18 cellular contexts compared by ENCODE assay signal in the genomic region with DNA sequence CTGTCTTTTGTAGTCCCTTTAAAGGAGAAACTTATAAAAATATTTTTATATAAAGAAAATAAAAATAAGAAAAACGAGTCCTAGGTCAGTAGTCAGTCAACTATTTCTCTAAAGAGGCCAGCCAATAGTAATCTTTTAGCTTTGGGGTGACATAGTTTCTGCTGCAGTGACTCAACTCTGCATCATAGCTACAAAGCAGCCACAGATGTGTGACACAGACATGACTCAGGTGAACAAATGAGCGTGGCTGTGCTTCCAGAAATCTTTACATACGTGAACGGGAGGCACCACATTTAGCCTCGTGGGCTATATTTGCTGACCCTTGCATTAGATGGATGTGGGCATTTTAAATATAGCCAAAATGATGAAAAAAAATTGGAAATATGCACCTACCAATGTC.
A peak's percentile ranks its signal among the peaks of the same experiment; 100 is the strongest.
DNase-seq lines count a peak whose midpoint lies in the region; ATAC-seq and TF ChIP-seq lines count a peak whose summit lies in the region.
"Had no signal": no experiment of that assay in that cellular context is flagged by ENCODE, and none has a peak within 500 bp of the region (broad histone marks: within the 10 kb centered on the region; RNA-seq: fewer than 3 reads in every experiment).

No MANE protein-coding gene starts in this region.

- BruUV-seq in HCT116 (replicated peaks; lab: Mats Ljungman, UMichigan) = no TSS peak

- no peak for TF ChIP-seq POLR2A in HCT116 (IDR thresholded peaks at IDR 0.05; ENCODE audit: borderline replicate concordance, extremely low read depth, insufficient read depth, insufficient read length)

- H3K4me1 ChIP-seq in HCT116 (ENCODE audit: control insufficient read depth in 1 of 2, insufficient read depth in 2 of 2, low read length in 2 of 2) = peaks cover 0 to 10% of the 10 kb centered on the region in 2 experiments; a peak in 3 of 4 replicates
- no peaks in the 10 kb centered on the region for H3K4me1 ChIP-seq in fibroblast of lung (ENCODE audit: control insufficient read depth, extremely low read depth, insufficient read depth, low read length)
- H3K4me1 ChIP-seq: adrenal gland; BLaER1 treated with 17β-estradiol and CSF1 and Interleukin-3, amounts not matched to agents 10 nM and 100 nM; esophagus muscularis mucosa; SJSA1 had no signal

- CTCF ChIA-PET in AG04450 (lab: Charles Lee) = no interaction called here
- CTCF ChIA-PET in HCT116 (lab: Charles Lee) = no interaction called here
- CTCF ChIA-PET in RWPE1 (lab: Yijun Ruan, JAX) = no interaction called here

- intact Hi-C loops in HCT116 (cut with micrococcal nuclease) (no loop called here), left cardiac atrium (cut with DNase I) (no loop called here), dorsolateral prefrontal cortex (cut with DNase I) (no loop called here)

- H3K9me3 ChIP-seq in AG04450 (ENCODE audit: control insufficient read depth, insufficient read depth, low read length) (no peaks in the 10 kb centered on the region), HCT116 (ENCODE audit: control insufficient read depth in 1 of 2, insufficient read depth in 1 of 2, low read depth in 1 of 2, low read length in 2 of 2) (no peaks in the 10 kb centered on the region), fibroblast of lung (ENCODE audit: control insufficient read depth, insufficient read depth, low read depth, low read length) (no peaks in the 10 kb centered on the region)
- H3K9me3 ChIP-seq: adrenal gland; BLaER1 treated with 17β-estradiol and CSF1 and Interleukin-3, amounts not matched to agents 10 nM and 100 nM; esophagus muscularis mucosa; SJSA1 had no signal

- POLR2A ChIA-PET in AG04450 (lab: Yijun Ruan, JAX) = no interaction called here
- POLR2A ChIA-PET in HCT116 (lab: Charles Lee) = interaction anchor here (1.0 to 1.3 kb wide), 2 partner anchors 13 to 890 kb away, joined by 3 read pairs; no protein-coding TSS in a partner anchor
- POLR2A ChIA-PET in RWPE1 (lab: Yijun Ruan, JAX; ENCODE audit: low non-redundant PET) = no interaction called here

- H3K9me2 ChIP-seq in HCT116 (ENCODE audit: insufficient read depth) = no peaks in the 10 kb centered on the region; the same call in 1 of the 2 replicates

- H3K4me3 ChIP-seq in AG04450 (ENCODE audit: low read depth, low read length) (no peak overlapping the region), HCT116 (replicated peaks in 1 of 2; ENCODE audit: low read depth in 1 of 2, low read length in 2 of 2) (peak overlapping the region in 1 of 2 experiments; percentile 21; a peak in 1 of 4 replicates), fibroblast of lung (replicated peaks in 1 of 4; ENCODE audit: control extremely low read depth in 1 of 4, insufficient read depth in 1 of 4, low read depth in 3 of 4, low read length in 4 of 4) (no peak overlapping the region), dorsolateral prefrontal cortex (no peak overlapping the region)
- H3K4me3 ChIP-seq: adrenal gland; BLaER1 treated with 17β-estradiol and CSF1 and Interleukin-3, amounts not matched to agents 10 nM and 100 nM; esophagus muscularis mucosa; SJSA1 had no signal

- ATAC-seq in HCT116 = peak; percentile 97
- no peak for ATAC-seq in left cardiac atrium
- ATAC-seq in GM18498 (IDR thresholded peaks at IDR 0.05; ENCODE audit: unreplicated experiment) = no peak
- ATAC-seq: left ventricle myocardium superior had no signal

- H3K36me3 ChIP-seq in HCT116 (ENCODE audit: control insufficient read depth in 1 of 2, insufficient read depth in 2 of 2, low read length in 2 of 2) = no peaks in the 10 kb centered on the region
- H3K36me3 ChIP-seq in fibroblast of lung (ENCODE audit: control insufficient read depth, insufficient read depth, low read length) = no peaks in the 10 kb centered on the region
- H3K36me3 ChIP-seq: adrenal gland; BLaER1 treated with 17β-estradiol and CSF1 and Interleukin-3, amounts not matched to agents 10 nM and 100 nM; esophagus muscularis mucosa; SJSA1 had no signal

- H3K4me2 ChIP-seq in HCT116 (ENCODE audit: low read length) = peak overlapping the region; percentile 62
- no peak overlapping the region for H3K4me2 ChIP-seq in fibroblast of lung (ENCODE audit: extremely low read depth, insufficient read depth, low read length)
- H3K4me2 ChIP-seq: BLaER1 treated with 17β-estradiol and CSF1 and Interleukin-3, amounts not matched to agents 10 nM and 100 nM had no signal

- TF ChIP-seq RAD21 in HCT116 (IDR thresholded peaks at IDR 0.05; ENCODE audit: low read depth) = no peak

- no peak for TF ChIP-seq CTCF in AG04450 (IDR thresholded peaks at IDR 0.05; ENCODE audit: low read depth, low read length)
- no peak for TF ChIP-seq CTCF in HCT116 (IDR thresholded peaks at IDR 0.05 in 2 of 3, conservative IDR thresholded peaks at IDR 0.05 in 1 of 3; ENCODE audit: borderline replicate concordance in 1 of 3, insufficient read depth in 1 of 3, low read depth in 2 of 3, low read length in 2 of 3)
- no peak for TF ChIP-seq CTCF in RWPE1 (conservative IDR thresholded peaks at IDR 0.05; ENCODE audit: low read depth)
- TF ChIP-seq CTCF in fibroblast of lung (conservative IDR thresholded peaks at IDR 0.05 in 1 of 2, IDR thresholded peaks at IDR 0.05 in 1 of 2; ENCODE audit: low read depth in 1 of 2, low read length in 2 of 2) = no peak
- no peak for TF ChIP-seq CTCF in dorsolateral prefrontal cortex (IDR thresholded peaks at IDR 0.05 in 54 of 56, conservative IDR thresholded peaks at IDR 0.05 in 2 of 56; ENCODE audit: low read depth in 1 of 56, partially characterized antibody in 56 of 56)

- DNase-seq in AG04450 (ENCODE audit: low read depth, low spot score) (peak; percentile 20), HCT116 (ENCODE audit: low read depth, low spot score) (peak; percentile 79), RWPE1 (ENCODE audit: low spot score) (peak; percentile 71), fibroblast of lung (ENCODE audit: low read depth in 2 of 2) (peak; percentile 75 to 83), left cardiac atrium (no peak), dorsolateral prefrontal cortex (no peak), NCI-H2029 (lab: John Stamatoyannopoulos, UW) (no peak)
- DNase-seq: activated B cell treated with CpG ODN at 0.5 μM for 24 hours, left ventricle myocardium superior, naive B cell, NCI-H2081, NCI-H82 had no signal

- H3K27ac ChIP-seq in AG04450 (ENCODE audit: low read depth, low read length) = no peak overlapping the region
- H3K27ac ChIP-seq in HCT116 (ENCODE audit: low read depth, low read length) = no peak overlapping the region
- H3K27ac ChIP-seq in RWPE1 = no peak overlapping the region
- no peak overlapping the region for H3K27ac ChIP-seq in fibroblast of lung (ENCODE audit: insufficient read depth, low read length)
- H3K27ac ChIP-seq in dorsolateral prefrontal cortex = no peak overlapping the region
- H3K27ac ChIP-seq: adrenal gland; BLaER1 treated with 17β-estradiol and CSF1 and Interleukin-3, amounts not matched to agents 10 nM and 100 nM; esophagus muscularis mucosa; HL-60; SJSA1 had no signal

- no peaks in the 10 kb centered on the region for H3K27me3 ChIP-seq in AG04450 (ENCODE audit: control insufficient read depth, insufficient read depth, low read length)
- H3K27me3 ChIP-seq in HCT116 (ENCODE audit: insufficient read depth, low read length) = no peaks in the 10 kb centered on the region
- no peaks in the 10 kb centered on the region for H3K27me3 ChIP-seq in fibroblast of lung (ENCODE audit: control insufficient read depth, insufficient read depth, low read length)
- H3K27me3 ChIP-seq in dorsolateral prefrontal cortex = no peaks in the 10 kb centered on the region
- H3K27me3 ChIP-seq: adrenal gland; BLaER1 treated with 17β-estradiol and CSF1 and Interleukin-3, amounts not matched to agents 10 nM and 100 nM; esophagus muscularis mucosa; SJSA1 had no signal

- H4K20me1 ChIP-seq in HCT116 (ENCODE audit: insufficient read depth) (no peaks in the 10 kb centered on the region), fibroblast of lung (ENCODE audit: control insufficient read depth, extremely low read depth, insufficient read depth, low read length) (no peaks in the 10 kb centered on the region)
- H4K20me1 ChIP-seq: BLaER1 treated with 17β-estradiol and CSF1 and Interleukin-3, amounts not matched to agents 10 nM and 100 nM had no signal

- H3K9ac ChIP-seq in HCT116 (ENCODE audit: low read length) = no peak overlapping the region
- H3K9ac ChIP-seq in fibroblast of lung (ENCODE audit: insufficient read depth, low read length) = no peak overlapping the region
- H3K9ac ChIP-seq: BLaER1 treated with 17β-estradiol and CSF1 and Interleukin-3, amounts not matched to agents 10 nM and 100 nM had no signal

- peak overlapping the region; percentile 89 for H2AFZ ChIP-seq in HCT116 (ENCODE audit: low read depth, low read length, poor library complexity, severe bottlenecking)
- H2AFZ ChIP-seq in fibroblast of lung (ENCODE audit: low read length) = no peak overlapping the region

- H3K79me2 ChIP-seq in HCT116 (ENCODE audit: insufficient read depth, low read length) (no peaks in the 10 kb centered on the region), fibroblast of lung (ENCODE audit: control insufficient read depth, insufficient read depth, low read length) (no peaks in the 10 kb centered on the region)

- RAD21 ChIA-PET in HCT116 (lab: Charles Lee; ENCODE audit: low non-redundant PET in 1 of 2, low total read pairs in 2 of 2, uncharacterized antibody in 2 of 2, unreplicated experiment in 2 of 2) = interaction anchor here in 1 of 2 experiments (0.6 kb wide), 1 partner anchor 205 kb away, joined by 5 read pairs; no protein-coding TSS in a partner anchor

TF ChIP-seq in HCT116, 20 proteins besides CTCF, POLR2A, EP300 and RAD21 (continues in another document):
- peak; percentile 89 for TF ChIP-seq JUND (IDR thresholded peaks at IDR 0.05)
- TF ChIP-seq EGR1 (IDR thresholded peaks at IDR 0.05; ENCODE audit: low read depth) = no peak
- TF ChIP-seq YY1 (IDR thresholded peaks at IDR 0.05; ENCODE audit: extremely low read depth, insufficient replicate concordance, low read depth, low read length) = no peak
- no peak for TF ChIP-seq ZNF274 (IDR thresholded peaks at IDR 0.05; ENCODE audit: low read depth, low read length)
- no peak for TF ChIP-seq ZFX (IDR thresholded peaks at IDR 0.05)
- TF ChIP-seq FOSL1 (IDR thresholded peaks at IDR 0.05; ENCODE audit: low read depth) = peak; percentile 99
- peak; percentile 78; the same call in 1 of the 2 replicates for TF ChIP-seq CBX3 (IDR thresholded peaks at IDR 0.05; ENCODE audit: low read depth)
- TF ChIP-seq EZH2 (IDR thresholded peaks at IDR 0.05) = no peak
- peak; percentile 80 for TF ChIP-seq SRF (IDR thresholded peaks at IDR 0.05; ENCODE audit: low read depth)
- TF ChIP-seq POLR2AphosphoS5 (IDR thresholded peaks at IDR 0.05; ENCODE audit: low read depth, low read length) = no peak
- no peak for TF ChIP-seq ELF1 (IDR thresholded peaks at IDR 0.05; ENCODE audit: borderline replicate concordance, low read depth)
- no peak for TF ChIP-seq SIN3A (IDR thresholded peaks at IDR 0.05; ENCODE audit: low read depth)

Comparison
In these comparisons a context has a peak if more than half of its experiments do, and no peak if none do; other contexts are left out.
1. DNase-seq: peak in AG04450 (single experiment), HCT116 (single experiment), RWPE1 (single experiment) and fibroblast of lung (2 of 2); none in left cardiac atrium (single experiment), dorsolateral prefrontal cortex (0 of 10) and NCI-H2029 (single experiment).